30 cellular contexts compared by ENCODE assay signal in the genomic region with DNA sequence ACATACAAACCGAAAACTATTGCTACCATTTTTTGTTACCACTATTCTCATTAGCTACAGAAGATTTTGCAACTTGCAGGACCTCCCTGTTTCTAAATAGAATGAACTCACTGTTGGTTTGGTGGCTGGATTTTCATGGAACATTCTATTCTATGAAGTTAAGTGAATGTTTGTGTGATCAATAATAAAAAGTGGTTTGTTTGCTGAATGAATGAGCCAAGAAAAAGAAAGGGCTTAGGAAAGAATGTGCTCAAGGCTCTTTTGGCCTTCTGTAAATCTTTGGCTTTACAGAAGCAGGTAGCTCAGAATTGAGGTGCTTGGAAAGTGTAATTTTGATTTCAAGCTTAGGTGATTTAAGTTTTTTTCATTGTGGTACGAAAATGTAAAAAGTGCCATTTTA. TPM values are rescaled to one million over a fixed set of nuclear protein-coding genes. Genes with fewer than 3 reads are reported as not detected.
"Had no signal": no experiment of that assay in that cellular context is flagged by ENCODE, and none has a peak within 500 bp of the region (broad histone marks: within the 10 kb centered on the region; RNA-seq: fewer than 3 reads in every experiment).

No MANE protein-coding gene starts in this region.

- ATAC-seq: stimulated activated effector memory CD8-positive, alpha-beta T cell treated with anti-CD3 and anti-CD28 coated beads, Interleukin-12 subunit alpha, Interleukin-12 subunit beta, amount 100 ng/mL, for 72 hours; stimulated activated memory B cell treated with anti-CD40 and anti-IgM and Interleukin-4, amounts not matched to agents 10 μg/mL and 1 μg/mL and 100 μg/mL, for 72 hours; stimulated activated naive B cell treated with anti-CD40 and anti-IgM and Interleukin-4, amounts not matched to agents 10 μg/mL and 1 μg/mL and 100 μg/mL, for 72 hours; stimulated activated naive CD8-positive, alpha-beta T cell treated with anti-CD3 and anti-CD28 coated beads, Interleukin-15, amount 100 ng/mL, for 72 hours; stimulated activated naive CD8-positive, alpha-beta T cell treated with anti-CD3 and anti-CD28 coated beads, Interleukin-15, Interleukin-2, amounts not matched to agents 100 U/mL and 50 U/mL, for 24 hours; upper lobe of right lung had no signal

- H3K36me3 ChIP-seq: stomach, suprapubic skin, thoracic aorta, thyroid gland, tibial artery, tibial nerve, transverse colon, upper lobe of left lung, upper lobe of right lung, uterus, vagina had no signal

- H3K27me3 ChIP-seq: testis, thyroid gland, upper lobe of left lung, vagina had no signal

- H3K4me3 ChIP-seq: stomach, suprapubic skin, testis, thoracic aorta, thyroid gland, tibial artery, tibial nerve, transverse colon, upper lobe of left lung, upper lobe of right lung, uterus, vagina had no signal

- DNase-seq: stimulated activated CD4-positive, alpha-beta T cell treated with anti-CD3 and anti-CD28 coated beads, Interleukin-2, amount 100 ng/mL, for 48 hours; stimulated activated CD4-positive, alpha-beta T cell treated with anti-CD3 and anti-CD28 coated beads, Interleukin-4, amount 100 ng/mL, for 1 hour; stimulated activated CD4-positive, alpha-beta T cell treated with anti-CD3 and anti-CD28 coated beads, Interleukin-4, amount 100 ng/mL, for 24 hours; stimulated activated CD4-positive, alpha-beta T cell treated with anti-CD3 and anti-CD28 coated beads, Interleukin-4, amount 100 ng/mL, for 4 hours; stimulated activated CD8-positive, alpha-beta memory T cell treated with anti-CD3 and anti-CD28 coated beads, Interleukin-4, amount 100 ng/mL, for 48 hours; stimulated activated naive B cell treated with anti-CD40 and anti-IgM and Interleukin-4, amounts not matched to agents 10 μg/mL and 1 μg/mL and 100 μg/mL, for 72 hours; stimulated activated naive CD4-positive, alpha-beta T cell; stimulated activated naive CD4-positive, alpha-beta T cell treated with Interleukin-2 at 50 U/mL for 16 hours; stimulated activated naive CD8-positive, alpha-beta T cell treated with anti-CD3 and anti-CD28 coated beads, Interleukin-15, amount 100 ng/mL, for 72 hours; stimulated activated naive CD8-positive, alpha-beta T cell treated with anti-CD3 and anti-CD28 coated beads, Interleukin-15, Interleukin-2, amounts not matched to agents 100 U/mL and 50 U/mL, for 24 hours; stomach; substantia nigra; testis; thyroid gland; tibial artery; transverse colon; trophoblast cell; upper lobe of left lung; upper lobe of right lung; uterus had no signal

- H3K27ac ChIP-seq: stomach, testis, thoracic aorta, thyroid gland, tibial artery, tibial nerve, transverse colon, upper lobe of left lung, upper lobe of right lung, uterus, vagina had no signal

- H3K4me1 ChIP-seq: stomach, suprapubic skin, testis, thyroid gland, tibial artery, tibial nerve, transverse colon, upper lobe of left lung, upper lobe of right lung, uterus, vagina had no signal

- H3K9me3 ChIP-seq: stomach, suprapubic skin, testis, thoracic aorta, thyroid gland, tibial artery, tibial nerve, transverse colon, upper lobe of left lung, upper lobe of right lung, uterus, vagina had no signal

RNA-seq across cellular contexts. Expression of gene SCGB1D2, which starts 5.9 kb away (rescaled TPM):
- total RNA-seq: stomach, subcutaneous adipose tissue, temporal lobe, testis, thoracic aorta, thyroid gland, tibial nerve, transverse colon, upper lobe of left lung, upper lobe of right lung, ureter, urinary bladder, vagina had no signal

RNA-seq across cellular contexts. Expression of gene SCGB2A1, which starts 27.7 kb away (rescaled TPM):
- total RNA-seq: subcutaneous adipose tissue, temporal lobe, testis, thoracic aorta, tibial nerve, upper lobe of right lung, urinary bladder, vagina had no signal

RNA-seq across cellular contexts. Expression of gene SCGB2A2, which starts 33.8 kb away (rescaled TPM):
- total RNA-seq: stomach, subcutaneous adipose tissue, temporal lobe, testis, thyroid gland, tibial nerve, transverse colon, upper lobe of left lung, upper lobe of right lung, ureter, urinary bladder, uterus, vagina had no signal

RNA-seq across cellular contexts. Expression of gene SCGB1D1, which starts 46.2 kb away (rescaled TPM):
- total RNA-seq: stomach, subcutaneous adipose tissue, suprapubic skin, temporal lobe, testis, thoracic aorta, thyroid gland, tibial nerve, transverse colon, upper lobe of left lung, upper lobe of right lung, ureter, urinary bladder, uterus, vagina had no signal
